ENCODE assay signal across 21 cellular contexts in the genomic region with DNA sequence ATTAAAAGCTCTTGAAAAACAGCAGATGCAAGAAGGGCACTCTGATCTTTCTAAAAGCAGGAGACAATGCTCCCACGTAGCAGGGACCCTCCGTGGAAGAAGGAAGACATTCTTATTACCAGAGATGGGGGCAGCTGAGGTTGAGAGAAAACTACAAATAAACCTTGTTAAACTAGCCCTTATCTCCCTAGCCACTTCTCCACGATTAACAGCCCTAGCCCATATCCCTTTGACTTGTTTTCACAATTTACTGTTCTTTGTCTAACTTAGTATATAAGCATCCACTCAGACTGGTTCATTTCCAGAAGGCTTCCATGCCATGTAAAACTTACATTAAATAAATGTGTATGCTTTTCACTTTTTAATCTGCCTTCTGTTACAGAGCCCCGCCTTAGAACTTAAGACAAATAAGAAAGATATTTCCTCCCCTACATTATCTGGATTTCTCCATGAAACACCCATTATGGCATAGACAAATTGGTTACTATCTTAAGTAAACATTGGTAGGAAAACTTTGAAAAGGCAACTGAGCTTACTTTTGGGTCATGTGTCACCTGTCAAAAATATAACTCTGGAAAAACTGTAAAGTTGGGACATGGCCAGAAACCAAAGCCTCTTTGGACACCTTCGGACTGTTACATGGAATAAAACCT. TPM values are rescaled to one million over a fixed set of nuclear protein-coding genes. Genes with fewer than 3 reads are reported as not detected.
DNase-seq lines count a peak whose midpoint lies in the region; ATAC-seq, FAIRE-seq and TF ChIP-seq lines count a peak whose summit lies in the region.
"Had no signal": no experiment of that assay in that cellular context is flagged by ENCODE, and none has a peak within 500 bp of the region (broad histone marks: within the 10 kb centered on the region; RNA-seq: fewer than 3 reads in every experiment).

No MANE protein-coding gene starts in this region.

- ATAC-seq in K562, result peak; percentile 21; the same call in 1 of the 3 replicates
- ATAC-seq in GM21737 (IDR thresholded peaks at IDR 0.05; ENCODE audit: unreplicated experiment), result no peak
- ATAC-seq in stimulated activated naive CD8-positive, alpha-beta T cell treated with anti-CD3 and anti-CD28 coated beads, Interleukin-15, amount 100 ng/mL, for 72 hours, result no peak
- ATAC-seq: GM12878 had no signal

- no peak for TF ChIP-seq RAD21 in K562 (CRISPR knock-in tag; conservative IDR thresholded peaks at IDR 0.05 in 1 of 2, IDR thresholded peaks at IDR 0.05 in 1 of 2)

- no peak overlapping the region for H3K4me3 Mint-ChIP-seq in osteocyte (ENCODE audit: unreplicated experiment)
- no peak overlapping the region for H3K4me3 Mint-ChIP-seq in stimulated activated naive CD8-positive, alpha-beta T cell treated with anti-CD3 and anti-CD28 coated beads, Interleukin-15, amount 100 ng/mL, for 72 hours
- H3K4me3 Mint-ChIP-seq: CD4-positive, alpha-beta T cell had no signal

- H3K27me3 Mint-ChIP-seq in osteocyte (ENCODE audit: unreplicated experiment), result peaks cover 12% of the 10 kb centered on the region
- H3K27me3 Mint-ChIP-seq in stimulated activated naive CD8-positive, alpha-beta T cell treated with anti-CD3 and anti-CD28 coated beads, Interleukin-15, amount 100 ng/mL, for 72 hours, result peaks cover 8% of the 10 kb centered on the region

- DNase-seq in K562 (ENCODE audit: extremely low read depth in 1 of 4, low spot score in 3 of 4) (peak in 1 of 4 experiments; percentile 18), erythroblast (lab: John Stamatoyannopoulos, UW) (peak; percentile 26 to 47), osteocyte (ENCODE audit: extremely low spot score, unreplicated experiment) (peak; percentile 5), HK-2 (ENCODE audit: unreplicated experiment) (no peak), amniotic stem cell (lab: John Stamatoyannopoulos, UW) (no peak)
- no peak for DNase-seq in stimulated activated naive CD8-positive, alpha-beta T cell treated with anti-CD3 and anti-CD28 coated beads, Interleukin-15, amount 100 ng/mL, for 72 hours
- DNase-seq: ACHN; CD4-positive, alpha-beta T cell; COR-L47; DND-41; NCI-H2029 treated with DMSO at 0.1 percent for 48 hours; NCI-H226; NCI-H510A treated with DMSO at 0.1 percent for 48 hours; NCI-H748 treated with DMSO at 0.1 percent for 48 hours; SHP77 treated with DMSO at 0.1 percent for 48 hours had no signal

- CTCF ChIA-PET in K562 (lab: Yijun Ruan, JAX; ENCODE audit: low intra/inter-chr PET ratio), result no interaction called here

- no peaks in the 10 kb centered on the region for H4K20me1 ChIP-seq in K562 (replicated peaks; ENCODE audit: control insufficient read depth, insufficient read depth, low read length)
- H4K20me1 ChIP-seq: BLaER1 had no signal

- 0% methylated on average over 4 of the region's 5 CpGs for WGBS in K562 (ENCODE audit: insufficient coverage, low coverage, missing lambda C conversion rate)

- H3K9ac ChIP-seq in K562 (ENCODE audit: insufficient read depth in 1 of 2, low read depth in 2 of 2, low read length in 2 of 2), result no peak overlapping the region
- H3K9ac ChIP-seq: BLaER1 had no signal

- no peak overlapping the region for H3K4me3 ChIP-seq in K562
- H3K4me3 ChIP-seq: BLaER1, GM12878 had no signal

- peaks cover 9 to 30% of the 10 kb centered on the region in 2 experiments for H3K4me1 ChIP-seq in K562 (replicated peaks in 1 of 2; ENCODE audit: control insufficient read depth in 2 of 2, insufficient read depth in 2 of 2, low read length in 2 of 2)

- intact Hi-C loops in K562 (cut with micrococcal nuclease), result no loop called here

- POLR2A ChIA-PET in K562 (lab: Yijun Ruan, JAX), result interaction anchor here (0.5 to 1.2 kb wide), 2 partner anchors 13 to 24 kb away, joined by 3 read pairs; no protein-coding TSS in a partner anchor

- H3K4me2 ChIP-seq in K562 (ENCODE audit: insufficient read depth, low read length), result no peak overlapping the region
- H3K4me2 ChIP-seq: BLaER1 had no signal

- no TSS peak for BruUV-seq in K562 (replicated peaks; lab: Mats Ljungman, UMichigan)

- H3K27ac Mint-ChIP-seq in osteocyte (ENCODE audit: unreplicated experiment), result no peak overlapping the region
- H3K27ac Mint-ChIP-seq in stimulated activated naive CD8-positive, alpha-beta T cell treated with anti-CD3 and anti-CD28 coated beads, Interleukin-15, amount 100 ng/mL, for 72 hours, result no peak overlapping the region
- H3K27ac Mint-ChIP-seq: CD4-positive, alpha-beta T cell had no signal

- H3K27me3 ChIP-seq in K562 (ENCODE audit: control insufficient read depth in 2 of 2, insufficient read depth in 2 of 2, low read length in 2 of 2), result no peaks in the 10 kb centered on the region
- H3K27me3 ChIP-seq: BLaER1 had no signal

- H3K79me2 ChIP-seq in K562 (ENCODE audit: control insufficient read depth, insufficient read depth, low read length), result no peaks in the 10 kb centered on the region; the same call in 2 of the 3 replicates

- no peak overlapping the region for H2AFZ ChIP-seq in K562 (ENCODE audit: low read depth, low read length)

- TF ChIP-seq POLR2A in K562 (conservative IDR thresholded peaks at IDR 0.05) (no peak), erythroblast (IDR thresholded peaks at IDR 0.05; ENCODE audit: low read length) (no peak)

- TF ChIP-seq CTCF in K562 (IDR thresholded peaks at IDR 0.05 in 2 of 3, conservative IDR thresholded peaks at IDR 0.05 in 1 of 3; ENCODE audit: insufficient read depth in 2 of 3, low read depth in 1 of 3, low read length in 3 of 3) (no peak), osteocyte (IDR thresholded peaks at IDR 0.05) (no peak)

- no peaks in the 10 kb centered on the region for H3K4me1 Mint-ChIP-seq in osteocyte (ENCODE audit: unreplicated experiment)
- no peaks in the 10 kb centered on the region for H3K4me1 Mint-ChIP-seq in stimulated activated naive CD8-positive, alpha-beta T cell treated with anti-CD3 and anti-CD28 coated beads, Interleukin-15, amount 100 ng/mL, for 72 hours

- H3K27ac ChIP-seq in K562 (ENCODE audit: extremely low read depth, low read depth, low read length), result no peak overlapping the region
- H3K27ac ChIP-seq: BLaER1, RWPE1 had no signal

- in situ Hi-C loops in K562 (cut with MboI), result no loop called here

- H3K36me3 Mint-ChIP-seq in osteocyte (ENCODE audit: unreplicated experiment), result no peaks in the 10 kb centered on the region

- H3K9me3 ChIP-seq in K562 (replicated peaks; ENCODE audit: control insufficient read depth, insufficient read depth, low read depth, low read length), result no peaks in the 10 kb centered on the region
- H3K9me3 ChIP-seq: BLaER1 had no signal

- TF ChIP-seq EP300 in K562 (IDR thresholded peaks at IDR 0.05; ENCODE audit: low read length), result no peak

- no peaks in the 10 kb centered on the region for H3K9me3 Mint-ChIP-seq in osteocyte (ENCODE audit: unreplicated experiment)
- no peaks in the 10 kb centered on the region for H3K9me3 Mint-ChIP-seq in stimulated activated naive CD8-positive, alpha-beta T cell treated with anti-CD3 and anti-CD28 coated beads, Interleukin-15, amount 100 ng/mL, for 72 hours
- H3K9me3 Mint-ChIP-seq: CD4-positive, alpha-beta T cell had no signal

- no peaks in the 10 kb centered on the region for H3K9me1 ChIP-seq in K562 (ENCODE audit: control insufficient read depth, insufficient read depth, low read length)

- FAIRE-seq in K562 (lab: Jason Lieb, UNC), result peak; percentile 49
- FAIRE-seq: GM12878, H54 had no signal

- H3K36me3 ChIP-seq in K562 (ENCODE audit: control insufficient read depth, insufficient read depth, low read length), result no peaks in the 10 kb centered on the region
- H3K36me3 ChIP-seq: BLaER1 had no signal

RNA-seq across cellular contexts. Expression of gene RNASE1, which starts 4.8 kb away (rescaled TPM):
- total RNA-seq in K562 (2011; cell fraction: chromatin; rRNA removed; ENCODE audit: low replicate concordance), result 7.9 and 16.0 TPM in 2 replicates
- total RNA-seq in K562 (2011; cell fraction: nucleolus; rRNA removed), result 21.0 and 22.2 TPM in 2 replicates
- 18.3 and 20.5 TPM in 2 replicates for total RNA-seq in K562 (2011; cell fraction: nucleoplasm; rRNA removed)
- total RNA-seq in K562 (2014; rRNA removed) (10.7 and 12.7 TPM in 2 replicates), K562 (2014; rRNA removed; fragmentation: Illumina TruSeq; extraction: Trizol) (6.6 and 9.8 TPM in 2 replicates), K562 (2015; rRNA removed; fragmentation: Illumina TruSeq; extraction: Trizol) (13.9 and 16.9 TPM in 2 replicates), K562 (2021) (6.4 and 6.8 TPM in 2 replicates), osteocyte (not detected in 2 replicates)
- polyA plus RNA-seq in K562 (2011; rRNA removed) (24.5 and 46.3 TPM in 2 replicates), K562 (2014; fragmentation: Illumina TruSeq; extraction: Trizol) (11.7 and 19.4 TPM in 2 replicates), K562 (2014; fragmentation: Nextera tagmentation; extraction: Ambion mirVana) (10 to 100 TPM; 33.1 to 33.3 TPM), K562 (2014; rRNA removed) (11.2 and 22.3 TPM in 2 replicates)
- polyA plus RNA-seq in K562 (2011; cell fraction: cytosol; rRNA removed), result 49.2 and 64.0 TPM in 2 replicates
- 13.0 and 27.7 TPM in 2 replicates for polyA plus RNA-seq in K562 (2011; cell fraction: nucleus; rRNA removed)
- polyA plus RNA-seq in K562 (2012), result 20.5 and 22.5 TPM in 2 replicates
- polyA minus RNA-seq in K562 (2011; rRNA and poly(A)+ RNA removed), result 20.5 and 23.2 TPM in 2 replicates
- 4.5 and 6.8 TPM in 2 replicates for polyA minus RNA-seq in K562 (2011; cell fraction: cytosol; rRNA and poly(A)+ RNA removed)
- polyA minus RNA-seq in K562 (2011; cell fraction: nucleus; rRNA and poly(A)+ RNA removed), result 1.6 and 6.7 TPM in 2 replicates
- total RNA-seq: CD4-positive, alpha-beta T cell had no signal

RNA-seq across cellular contexts. Expression of gene RNASE6, which starts 26.4 kb away (rescaled TPM):
- 0.30 TPM in 1 of 2 replicates, not detected in the other for total RNA-seq in K562 (2011; cell fraction: chromatin; rRNA removed; ENCODE audit: low replicate concordance)
- total RNA-seq in K562 (2011; cell fraction: nucleolus; rRNA removed), result not detected in 2 replicates
- total RNA-seq in K562 (2011; cell fraction: nucleoplasm; rRNA removed), result 0.66 TPM in 1 of 2 replicates, not detected in the other
- total RNA-seq in K562 (2014; rRNA removed), result 0.12 and 0.14 TPM in 2 replicates
- total RNA-seq in K562 (2014; rRNA removed; fragmentation: Illumina TruSeq; extraction: Trizol), result 0.22 and 0.29 TPM in 2 replicates
- total RNA-seq in K562 (2015; rRNA removed; fragmentation: Illumina TruSeq; extraction: Trizol), result 0.54 and 0.87 TPM in 2 replicates
- not detected in 2 replicates for total RNA-seq in K562 (2021)
- 0.38 and 1.2 TPM in 2 replicates for polyA plus RNA-seq in K562 (2011; rRNA removed)
- 0.57 and 1.2 TPM in 2 replicates for polyA plus RNA-seq in K562 (2011; cell fraction: cytosol; rRNA removed)
- polyA plus RNA-seq in K562 (2011; cell fraction: nucleus; rRNA removed), result 1.00 TPM in 1 of 2 replicates, not detected in the other
- polyA plus RNA-seq in K562 (2012), result 0.29 and 1.2 TPM in 2 replicates
- 0.42 and 0.71 TPM in 2 replicates for polyA plus RNA-seq in K562 (2014; fragmentation: Illumina TruSeq; extraction: Trizol)
- 1 to 10 TPM in 1 of 2 experiments, under 1 TPM in 1; 0.69 to 1.0 TPM for polyA plus RNA-seq in K562 (2014; fragmentation: Nextera tagmentation; extraction: Ambion mirVana)
- polyA plus RNA-seq in K562 (2014; rRNA removed), result not detected in 2 replicates
- 0.32 and 0.66 TPM in 2 replicates for polyA minus RNA-seq in K562 (2011; rRNA and poly(A)+ RNA removed)
- polyA minus RNA-seq in K562 (2011; cell fraction: cytosol; rRNA and poly(A)+ RNA removed), result not detected in 2 replicates
- 0.33 TPM in 1 of 2 replicates, not detected in the other for polyA minus RNA-seq in K562 (2011; cell fraction: nucleus; rRNA and poly(A)+ RNA removed)
- total RNA-seq in osteocyte, result not detected in 2 replicates
- total RNA-seq: HT1080 had no signal

RNA-seq across cellular contexts. Expression of gene EDDM3B, which starts 39.2 kb away (rescaled TPM):
- total RNA-seq in K562 (2011; cell fraction: chromatin; rRNA removed; ENCODE audit: low replicate concordance), result not detected in 2 replicates
- not detected in 2 replicates for total RNA-seq in K562 (2011; cell fraction: nucleolus; rRNA removed)
- not detected in 2 replicates for total RNA-seq in K562 (2011; cell fraction: nucleoplasm; rRNA removed)
- total RNA-seq in K562 (2014; rRNA removed) (not detected in 2 replicates), K562 (2014; rRNA removed; fragmentation: Illumina TruSeq; extraction: Trizol) (not detected in 2 replicates), K562 (2015; rRNA removed; fragmentation: Illumina TruSeq; extraction: Trizol) (not detected in 2 replicates), K562 (2021) (not detected in 2 replicates), osteocyte (not detected in 2 replicates)
- polyA plus RNA-seq in K562 (2011; rRNA removed) (not detected in 2 replicates), K562 (2014; fragmentation: Illumina TruSeq; extraction: Trizol) (not detected in 2 replicates), K562 (2014; fragmentation: Nextera tagmentation; extraction: Ambion mirVana) (not detected), K562 (2014; rRNA removed) (not detected in 2 replicates)
- not detected in 2 replicates for polyA plus RNA-seq in K562 (2011; cell fraction: cytosol; rRNA removed)
- polyA plus RNA-seq in K562 (2011; cell fraction: nucleus; rRNA removed), result not detected in 2 replicates
- not detected in 2 replicates for polyA plus RNA-seq in K562 (2012)
- not detected in 2 replicates for polyA minus RNA-seq in K562 (2011; rRNA and poly(A)+ RNA removed)
- not detected in 2 replicates for polyA minus RNA-seq in K562 (2011; cell fraction: cytosol; rRNA and poly(A)+ RNA removed)
- not detected in 2 replicates for polyA minus RNA-seq in K562 (2011; cell fraction: nucleus; rRNA and poly(A)+ RNA removed)
- total RNA-seq: CD4-positive, alpha-beta T cell; GM12878; HT1080 had no signal
- polyA plus RNA-seq: GM12878 had no signal

Comparison
In these comparisons a context has a peak if more than half of its experiments do, and no peak if none do; other contexts are left out.
1. DNase-seq: peak in erythroblast (2 of 2) and osteocyte (single experiment); none in HK-2 (single experiment), amniotic stem cell (single experiment) and stimulated activated naive CD8-positive, alpha-beta T cell treated with anti-CD3 and anti-CD28 coated beads, Interleukin-15, amount 100 ng/mL, for 72 hours (0 of 2).